8 cellular contexts compared by ENCODE assay signal in the genomic region with DNA sequence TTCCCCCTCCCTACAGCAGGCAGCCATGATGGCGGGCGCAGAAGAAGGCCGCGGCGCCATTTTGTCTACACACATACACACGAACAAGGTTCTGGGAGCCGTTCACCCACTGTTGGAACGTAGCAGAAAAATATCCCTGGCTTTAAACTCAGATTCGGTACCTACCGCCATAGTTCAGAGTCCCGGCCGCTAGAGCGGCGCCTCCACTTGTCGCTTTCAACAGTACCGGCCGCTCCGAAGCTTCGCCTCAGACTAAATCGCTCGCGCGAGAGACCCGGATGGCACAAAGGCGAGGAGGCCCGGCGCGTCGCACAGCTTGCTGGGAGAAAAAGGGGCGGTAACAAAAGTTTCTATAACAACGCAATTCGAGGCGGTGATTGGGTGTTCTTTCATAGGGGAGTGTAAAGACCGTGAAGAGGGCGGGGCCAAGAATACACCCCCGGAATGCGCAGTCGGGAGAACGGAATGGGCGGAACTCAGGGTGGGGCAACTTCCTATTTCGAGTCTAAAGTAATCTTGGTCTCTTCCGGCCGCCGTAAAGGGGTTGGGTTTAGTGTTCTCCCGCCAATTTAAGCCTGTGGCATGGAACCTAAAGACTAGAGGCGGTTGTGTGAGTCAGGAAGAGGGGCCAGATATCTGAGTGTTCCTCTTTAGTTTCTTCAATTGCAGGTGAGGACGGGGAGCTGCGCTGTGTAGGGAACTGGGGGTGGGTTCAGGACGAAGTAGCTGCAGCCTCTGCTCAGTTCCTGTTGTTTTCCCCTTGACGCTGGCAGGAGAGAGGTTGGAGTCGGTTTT. TPM values are rescaled to one million over a fixed set of nuclear protein-coding genes. Genes with fewer than 3 reads are reported as not detected.
DNase-seq lines count a peak whose midpoint lies in the region; ATAC-seq, FAIRE-seq and TF ChIP-seq lines count a peak whose summit lies in the region.

A gene with protein sequence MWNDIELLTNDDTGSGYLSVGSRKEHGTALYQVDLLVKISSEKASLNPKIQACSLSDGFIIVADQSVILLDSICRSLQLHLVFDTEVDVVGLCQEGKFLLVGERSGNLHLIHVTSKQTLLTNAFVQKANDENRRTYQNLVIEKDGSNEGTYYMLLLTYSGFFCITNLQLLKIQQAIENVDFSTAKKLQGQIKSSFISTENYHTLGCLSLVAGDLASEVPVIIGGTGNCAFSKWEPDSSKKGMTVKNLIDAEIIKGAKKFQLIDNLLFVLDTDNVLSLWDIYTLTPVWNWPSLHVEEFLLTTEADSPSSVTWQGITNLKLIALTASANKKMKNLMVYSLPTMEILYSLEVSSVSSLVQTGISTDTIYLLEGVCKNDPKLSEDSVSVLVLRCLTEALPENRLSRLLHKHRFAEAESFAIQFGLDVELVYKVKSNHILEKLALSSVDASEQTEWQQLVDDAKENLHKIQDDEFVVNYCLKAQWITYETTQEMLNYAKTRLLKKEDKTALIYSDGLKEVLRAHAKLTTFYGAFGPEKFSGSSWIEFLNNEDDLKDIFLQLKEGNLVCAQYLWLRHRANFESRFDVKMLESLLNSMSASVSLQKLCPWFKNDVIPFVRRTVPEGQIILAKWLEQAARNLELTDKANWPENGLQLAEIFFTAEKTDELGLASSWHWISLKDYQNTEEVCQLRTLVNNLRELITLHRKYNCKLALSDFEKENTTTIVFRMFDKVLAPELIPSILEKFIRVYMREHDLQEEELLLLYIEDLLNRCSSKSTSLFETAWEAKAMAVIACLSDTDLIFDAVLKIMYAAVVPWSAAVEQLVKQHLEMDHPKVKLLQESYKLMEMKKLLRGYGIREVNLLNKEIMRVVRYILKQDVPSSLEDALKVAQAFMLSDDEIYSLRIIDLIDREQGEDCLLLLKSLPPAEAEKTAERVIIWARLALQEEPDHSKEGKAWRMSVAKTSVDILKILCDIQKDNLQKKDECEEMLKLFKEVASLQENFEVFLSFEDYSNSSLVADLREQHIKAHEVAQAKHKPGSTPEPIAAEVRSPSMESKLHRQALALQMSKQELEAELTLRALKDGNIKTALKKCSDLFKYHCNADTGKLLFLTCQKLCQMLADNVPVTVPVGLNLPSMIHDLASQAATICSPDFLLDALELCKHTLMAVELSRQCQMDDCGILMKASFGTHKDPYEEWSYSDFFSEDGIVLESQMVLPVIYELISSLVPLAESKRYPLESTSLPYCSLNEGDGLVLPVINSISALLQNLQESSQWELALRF (N-terminal part only) (plus strand): TSS at position 567 of the 795 bp plus-strand sequence. CDS start 2,815 bp downstream, outside the sequence.
A gene with protein sequence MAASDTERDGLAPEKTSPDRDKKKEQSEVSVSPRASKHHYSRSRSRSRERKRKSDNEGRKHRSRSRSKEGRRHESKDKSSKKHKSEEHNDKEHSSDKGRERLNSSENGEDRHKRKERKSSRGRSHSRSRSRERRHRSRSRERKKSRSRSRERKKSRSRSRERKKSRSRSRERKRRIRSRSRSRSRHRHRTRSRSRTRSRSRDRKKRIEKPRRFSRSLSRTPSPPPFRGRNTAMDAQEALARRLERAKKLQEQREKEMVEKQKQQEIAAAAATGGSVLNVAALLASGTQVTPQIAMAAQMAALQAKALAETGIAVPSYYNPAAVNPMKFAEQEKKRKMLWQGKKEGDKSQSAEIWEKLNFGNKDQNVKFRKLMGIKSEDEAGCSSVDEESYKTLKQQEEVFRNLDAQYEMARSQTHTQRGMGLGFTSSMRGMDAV (minus strand): TSS at position 254 of the 795 bp plus-strand sequence. CDS start 83 bp downstream, at position 171.

- DNase-seq in GM18507 (ENCODE audit: extremely low spot score, insufficient read length, low read depth) = peak; percentile 88
- peak; percentile 99 for DNase-seq in NCI-H2029 (lab: John Stamatoyannopoulos, UW)
- peak; percentile 99 for DNase-seq in T-helper 22 cell (ENCODE audit: low read depth)
- peak; percentile 99 for DNase-seq in astrocyte of the cerebellum (ENCODE audit: low read depth)
- peak; percentile 93 for DNase-seq in hepatic stellate cell (ENCODE audit: low spot score)
- peak; percentile 97 to 99 for DNase-seq in aorta

- no peak for TF ChIP-seq CTCF in astrocyte of the cerebellum (IDR thresholded peaks at IDR 0.05; ENCODE audit: low read depth, low read length, missing control alignments)

- H3K4me1 ChIP-seq in rectal smooth muscle tissue (ENCODE audit: control insufficient read depth, insufficient read depth, low read length) (peaks cover 30% of the 10 kb centered on the region), aorta (ENCODE audit: control insufficient read depth in 1 of 2, insufficient read depth in 2 of 2, low read length in 2 of 2) (peaks cover 0 to 2% of the 10 kb centered on the region in 2 donors)

- peak; percentile 99 for FAIRE-seq in GM18507 (lab: Jason Lieb, UNC)

- in situ Hi-C loops in astrocyte of the cerebellum (cut with HindIII; ENCODE audit: low sequenced_read_pairs) = no loop called here

- intact Hi-C loops in aorta (cut with DNase I) = loop anchor here (10.0 kb wide), 1 partner anchor 228 kb away; a partner anchor contains a TSS

- no peaks in the 10 kb centered on the region for H3K9me3 ChIP-seq in aorta (ENCODE audit: control insufficient read depth, low read length)

- whole genome bisulfite sequencing in aorta, 2 donors = 0% methylated on average over 51 of the region's 51 CpGs

- no peaks in the 10 kb centered on the region for H3K27me3 ChIP-seq in rectal smooth muscle tissue (ENCODE audit: control insufficient read depth, insufficient read depth, low read length)
- H3K27me3 ChIP-seq in aorta (ENCODE audit: control insufficient read depth in 1 of 2, insufficient read depth in 2 of 2, low read length in 1 of 2) = no peaks in the 10 kb centered on the region

- H3K4me3 ChIP-seq in astrocyte of the cerebellum (ENCODE audit: low read depth, low read length) (peak within 1 kb of the TSS; percentile 94), rectal smooth muscle tissue (ENCODE audit: low read length) (peak within 1 kb of the TSS; percentile 98), aorta (ENCODE audit: low read length in 2 of 2) (peak within 1 kb of the TSS; percentile 95 to 97)

- ATAC-seq in HG02973 (IDR thresholded peaks at IDR 0.05; ENCODE audit: unreplicated experiment) (peak; percentile 82), aorta (ENCODE audit: low FRiP score) (peak; percentile 99)

- H3K36me3 ChIP-seq in rectal smooth muscle tissue (ENCODE audit: control insufficient read depth, insufficient read depth, low read length) = peaks cover 2% of the 10 kb centered on the region
- H3K36me3 ChIP-seq in aorta (ENCODE audit: control insufficient read depth in 1 of 2, insufficient read depth in 2 of 2, low read length in 1 of 2) = no peaks in the 10 kb centered on the region

- H3K27ac ChIP-seq in rectal smooth muscle tissue (ENCODE audit: low read depth, low read length) = peak within 1 kb of the TSS; percentile 99
- H3K27ac ChIP-seq in aorta (ENCODE audit: low read depth in 1 of 2, low read length in 2 of 2) = peak within 1 kb of the TSS; percentile 93 to 98

- peak within 1 kb of the TSS; percentile 100 for H3K9ac ChIP-seq in rectal smooth muscle tissue (ENCODE audit: low read length)

RNA-seq across cellular contexts. Expression of the first gene that starts in this region (rescaled TPM):
- 10 to 100 TPM; 11.1 to 18.4 TPM for total RNA-seq in aorta
- polyA plus RNA-seq in aorta = 1 to 10 TPM; 6.8 to 9.6 TPM

RNA-seq across cellular contexts. Expression of the second gene that starts in this region (rescaled TPM):
- 10 to 100 TPM; 68.5 to 71.2 TPM for total RNA-seq in aorta
- 10 to 100 TPM; 36.6 to 77.2 TPM for polyA plus RNA-seq in aorta

Comparison
In these comparisons a context has a peak if more than half of its experiments do, and no peak if none do; other contexts are left out.
1. Peak in every context shown above with its lines: DNase-seq, ATAC-seq, H3K4me3 ChIP-seq and H3K27ac ChIP-seq.